8 cellular contexts compared by ENCODE assay signal in genomic region chr2:119756837-119757236, GRCh38. TPM values are rescaled to one million over a fixed set of nuclear protein-coding genes. Genes with fewer than 3 reads are reported as not detected.
A peak's percentile ranks its signal among the peaks of the same experiment; 100 is the strongest.
DNase-seq lines count a peak whose midpoint lies in the region; ATAC-seq and TF ChIP-seq lines count a peak whose summit lies in the region.

No MANE protein-coding gene starts in this region.

- peak; percentile 38 to 41 for DNase-seq in activated CD4-positive, alpha-beta T cell treated with anti-CD3 and anti-CD28 coated beads for 4 hours
- no peak for DNase-seq in activated CD4-positive, alpha-beta T cell treated with anti-CD3 and anti-CD28 coated beads, Interleukin-2, amount 10 ng/mL, durations not matched to agents 7 days and 5 days
- DNase-seq in body of pancreas (peak; percentile 63 to 82 (median 76)), medulla oblongata (ENCODE audit: extremely low spot score) (peak; percentile 83), suprapubic skin (ENCODE audit: low spot score in 2 of 2) (no peak), iPS-NIHi11 (ENCODE audit: low spot score) (no peak), NCI-H1417 (lab: John Stamatoyannopoulos, UW) (no peak)

- H3K4me1 ChIP-seq in body of pancreas (peaks cover 27% of the 10 kb centered on the region), suprapubic skin (peaks cover 23% of the 10 kb centered on the region)

- no peak for TF ChIP-seq POLR2A in body of pancreas (IDR thresholded peaks at IDR 0.05)
- TF ChIP-seq POLR2A in suprapubic skin (IDR thresholded peaks at IDR 0.05), result no peak

- no peak for TF ChIP-seq EP300 in suprapubic skin (IDR thresholded peaks at IDR 0.05)

- no peaks in the 10 kb centered on the region for H3K36me3 ChIP-seq in body of pancreas (replicated peaks in 1 of 2; ENCODE audit: insufficient read depth in 1 of 2, low read depth in 2 of 2)
- H3K36me3 ChIP-seq in suprapubic skin, result no peaks in the 10 kb centered on the region

- H3K27ac ChIP-seq in body of pancreas, result peak overlapping the region; percentile 34 to 69 (median 50)
- H3K27ac ChIP-seq in suprapubic skin, result peak overlapping the region; percentile 2

- ATAC-seq in body of pancreas (peak; percentile 6), HG03175 (IDR thresholded peaks at IDR 0.05; ENCODE audit: unreplicated experiment) (no peak)

- H3K36me3 Mint-ChIP-seq in activated CD4-positive, alpha-beta T cell treated with anti-CD3 and anti-CD28 coated beads, Interleukin-2, amount 10 ng/mL, durations not matched to agents 7 days and 5 days (ENCODE audit: low read depth), result peaks cover 1% of the 10 kb centered on the region

- H3K4me1 Mint-ChIP-seq in activated CD4-positive, alpha-beta T cell treated with anti-CD3 and anti-CD28 coated beads, Interleukin-2, amount 10 ng/mL, durations not matched to agents 7 days and 5 days, result peaks cover 23% of the 10 kb centered on the region

- no peak overlapping the region for H3K4me3 Mint-ChIP-seq in activated CD4-positive, alpha-beta T cell treated with anti-CD3 and anti-CD28 coated beads, Interleukin-2, amount 10 ng/mL, durations not matched to agents 7 days and 5 days

- POLR2A ChIA-PET in activated CD4-positive, alpha-beta T cell treated with anti-CD3 and anti-CD28 coated beads, Interleukin-2, amount 10 ng/mL, durations not matched to agents 7 days and 5 days (lab: Charles Lee), result interaction anchor here (0.7 kb wide), 1 partner anchor 15 kb away, joined by 3 read pairs; no protein-coding TSS in a partner anchor

- H3K9me3 Mint-ChIP-seq in activated CD4-positive, alpha-beta T cell treated with anti-CD3 and anti-CD28 coated beads, Interleukin-2, amount 10 ng/mL, durations not matched to agents 7 days and 5 days, result no peaks in the 10 kb centered on the region

- 31% methylated on average over 5 of the region's 5 CpGs for WGBS in body of pancreas, 2 donors
- WGBS in suprapubic skin, result 60% methylated on average over 5 of the region's 5 CpGs

- H3K4me3 ChIP-seq in body of pancreas (no peak overlapping the region), suprapubic skin (no peak overlapping the region)

- intact Hi-C loops in body of pancreas (cut with DNase I), result no loop called here

- peaks cover 3% of the 10 kb centered on the region for H3K27me3 Mint-ChIP-seq in activated CD4-positive, alpha-beta T cell treated with anti-CD3 and anti-CD28 coated beads, Interleukin-2, amount 10 ng/mL, durations not matched to agents 7 days and 5 days

- H3K27me3 ChIP-seq in body of pancreas (no peaks in the 10 kb centered on the region), suprapubic skin (no peaks in the 10 kb centered on the region)

- H3K27ac Mint-ChIP-seq in activated CD4-positive, alpha-beta T cell treated with anti-CD3 and anti-CD28 coated beads, Interleukin-2, amount 10 ng/mL, durations not matched to agents 7 days and 5 days, result no peak overlapping the region

- no peak for TF ChIP-seq CTCF in body of pancreas (IDR thresholded peaks at IDR 0.05)
- no peak for TF ChIP-seq CTCF in suprapubic skin (IDR thresholded peaks at IDR 0.05)

- CTCF ChIA-PET in activated CD4-positive, alpha-beta T cell treated with anti-CD3 and anti-CD28 coated beads, Interleukin-2, amount 10 ng/mL, durations not matched to agents 7 days and 5 days (lab: Charles Lee), result interaction anchor here (0.6 to 1.2 kb wide), 4 partner anchors 18 to 69 kb away, joined by 3 to 4 read pairs (median 3); no protein-coding TSS in a partner anchor

- H3K9me3 ChIP-seq in body of pancreas (no peaks in the 10 kb centered on the region), suprapubic skin (no peaks in the 10 kb centered on the region)

RNA-seq across cellular contexts. Expression of gene PTPN4, which starts 2.9 kb away (rescaled TPM):
- 10 to 100 TPM; 75.2 to 95.9 TPM for total RNA-seq in activated CD4-positive, alpha-beta T cell treated with anti-CD3 and anti-CD28 coated beads, Interleukin-2, amount 10 ng/mL, durations not matched to agents 7 days and 5 days
- total RNA-seq in body of pancreas (10 to 100 TPM; 12.2 to 21.1 TPM), suprapubic skin (10 to 100 TPM; 14.0 to 73.7 (median 36.7) TPM)

Comparison
In these comparisons a context has a peak if more than half of its experiments do, and no peak if none do; other contexts are left out.
1. DNase-seq: peak in activated CD4-positive, alpha-beta T cell treated with anti-CD3 and anti-CD28 coated beads for 4 hours (2 of 2), body of pancreas (4 of 4) and medulla oblongata (single experiment); none in activated CD4-positive, alpha-beta T cell treated with anti-CD3 and anti-CD28 coated beads, Interleukin-2, amount 10 ng/mL, durations not matched to agents 7 days and 5 days (single experiment), suprapubic skin (0 of 2), iPS-NIHi11 (single experiment) and NCI-H1417 (0 of 3).